In the genomic region with DNA sequence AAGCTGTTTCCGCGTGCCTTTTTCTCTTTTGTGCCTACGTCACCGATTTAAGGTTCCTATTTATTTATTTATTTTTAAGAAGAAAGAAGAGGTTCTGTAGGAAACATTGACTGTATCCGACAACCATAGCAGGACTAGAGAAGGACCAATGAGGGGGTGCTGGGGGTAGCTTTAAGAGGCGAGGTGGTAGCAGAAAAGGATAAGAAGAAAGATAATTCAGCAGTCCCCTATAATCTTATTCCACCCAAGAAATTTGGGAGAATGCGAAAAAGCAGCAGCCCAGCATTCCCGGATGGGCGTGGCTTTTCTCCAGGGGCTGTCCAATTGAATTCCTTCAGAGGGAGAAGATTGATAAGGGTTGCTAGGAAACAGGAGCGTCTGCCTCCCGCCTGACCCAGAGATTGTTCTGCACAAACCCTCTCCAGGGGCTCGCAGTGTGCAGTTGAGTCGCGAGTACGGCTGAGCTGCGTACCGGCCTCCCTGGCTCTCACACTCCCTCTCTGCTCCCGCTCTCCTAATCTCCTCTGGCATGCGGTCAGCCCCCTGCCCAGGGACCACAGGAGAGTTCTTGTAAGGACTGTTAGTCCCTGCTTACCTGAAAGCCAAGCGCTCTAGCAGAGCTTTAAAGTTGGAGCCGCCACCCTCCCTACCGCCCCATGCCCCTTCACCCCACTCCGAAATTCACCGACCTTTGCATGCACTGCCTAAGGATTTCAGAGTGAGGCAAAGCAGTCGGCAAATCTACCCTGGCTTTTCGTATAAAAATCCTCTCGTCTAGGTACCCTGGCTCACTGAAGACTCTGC, we compare ENCODE assay signal across 1 cellular context.
TF ChIP-seq lines count a peak whose summit lies in the region.

Gene GRM3 (plus strand): TSS at position 432 of the 804 bp plus-strand sequence. CDS start 121,237 bp downstream, outside the sequence.

TF ChIP-seq in IMR-90, 13 proteins besides CTCF, POLR2A, EP300 and RAD21 (continued from another document):
- no peak for TF ChIP-seq CHD1 (IDR thresholded peaks at IDR 0.05; ENCODE audit: low read depth, low read length)
TF ChIP-seq in IMR-90: peak in this region for 0.
